1 cellular context compared by ENCODE assay signal in genomic region chr4:25859429-25860148, GRCh38.
A peak's percentile ranks its signal among the peaks of the same experiment; 100 is the strongest.
TF ChIP-seq lines count a peak whose summit lies in the region.

No MANE protein-coding gene starts in this region.

TF ChIP-seq in HEK293, 187 proteins besides CTCF, POLR2A, EP300 and RAD21 (continued from another document):
- TF ChIP-seq ZNF777 (tag by site-specific recombination; IDR thresholded peaks at IDR 0.05; ENCODE audit: borderline replicate concordance) (no peak), ZNF501 (tag by site-specific recombination; IDR thresholded peaks at IDR 0.05) (no peak), OSR2 (tag by site-specific recombination; IDR thresholded peaks at IDR 0.05) (peak; percentile 64), OVOL3 (tag by site-specific recombination; IDR thresholded peaks at IDR 0.05) (no peak), ZNF248 (tag by site-specific recombination; IDR thresholded peaks at IDR 0.05) (no peak), HOXC10 (CRISPR knock-in tag; IDR thresholded peaks at IDR 0.05) (no peak), ZNF146 (tag by site-specific recombination; IDR thresholded peaks at IDR 0.05) (no peak), SP3 (tag by site-specific recombination; IDR thresholded peaks at IDR 0.05) (no peak), ZNF18 (tag by site-specific recombination; IDR thresholded peaks at IDR 0.05) (no peak), ZNF792 (tag by site-specific recombination; IDR thresholded peaks at IDR 0.05) (no peak)
